ENCODE assay signal across 1 cellular context in the genomic region with DNA sequence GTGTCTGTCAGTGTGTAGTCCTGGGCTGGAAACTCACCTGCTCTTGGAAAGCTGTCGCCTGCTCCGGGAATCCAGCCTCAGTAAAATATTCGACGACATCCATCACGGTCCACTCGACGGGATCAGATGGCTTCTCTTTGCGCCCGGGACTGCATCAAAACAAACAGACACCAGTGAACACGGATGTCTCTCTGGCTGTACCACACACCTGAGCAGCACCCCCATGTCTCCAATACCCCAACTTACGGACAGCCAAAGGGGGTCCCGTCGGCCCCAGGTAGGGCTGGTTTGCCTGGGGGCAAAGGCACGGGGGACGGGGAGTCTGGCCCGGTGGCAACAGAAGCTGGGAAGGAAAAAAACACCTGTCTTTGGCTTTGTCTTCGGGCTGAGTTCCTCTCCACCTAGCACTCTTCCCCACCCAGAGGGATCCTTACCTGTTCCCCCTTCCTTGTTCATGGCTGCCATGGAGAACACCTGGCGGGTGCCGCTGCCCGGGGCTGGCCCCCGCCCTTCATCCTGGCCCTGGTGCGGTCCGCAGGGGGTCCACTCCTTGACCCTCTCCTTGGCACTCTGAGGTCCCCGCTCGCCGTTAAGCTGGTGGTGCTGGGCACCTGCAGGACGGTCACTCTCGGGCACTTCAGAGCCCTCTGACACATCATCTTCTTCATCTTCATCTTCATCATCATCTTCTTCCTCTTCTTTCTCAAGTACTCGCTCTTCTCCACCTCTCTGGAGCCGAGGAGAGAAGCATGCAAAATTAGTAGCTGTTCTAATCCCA.
TF ChIP-seq lines count a peak whose summit lies in the region.

No MANE protein-coding gene starts in this region.

TF ChIP-seq in GM12878, 131 proteins besides CTCF, POLR2A, EP300 and RAD21:
- TF ChIP-seq, protein P1, sequence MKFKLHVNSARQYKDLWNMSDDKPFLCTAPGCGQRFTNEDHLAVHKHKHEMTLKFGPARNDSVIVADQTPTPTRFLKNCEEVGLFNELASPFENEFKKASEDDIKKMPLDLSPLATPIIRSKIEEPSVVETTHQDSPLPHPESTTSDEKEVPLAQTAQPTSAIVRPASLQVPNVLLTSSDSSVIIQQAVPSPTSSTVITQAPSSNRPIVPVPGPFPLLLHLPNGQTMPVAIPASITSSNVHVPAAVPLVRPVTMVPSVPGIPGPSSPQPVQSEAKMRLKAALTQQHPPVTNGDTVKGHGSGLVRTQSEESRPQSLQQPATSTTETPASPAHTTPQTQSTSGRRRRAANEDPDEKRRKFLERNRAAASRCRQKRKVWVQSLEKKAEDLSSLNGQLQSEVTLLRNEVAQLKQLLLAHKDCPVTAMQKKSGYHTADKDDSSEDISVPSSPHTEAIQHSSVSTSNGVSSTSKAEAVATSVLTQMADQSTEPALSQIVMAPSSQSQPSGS (IDR thresholded peaks at IDR 0.05; ENCODE audit: low read length): no peak
- TF ChIP-seq, protein P2, sequence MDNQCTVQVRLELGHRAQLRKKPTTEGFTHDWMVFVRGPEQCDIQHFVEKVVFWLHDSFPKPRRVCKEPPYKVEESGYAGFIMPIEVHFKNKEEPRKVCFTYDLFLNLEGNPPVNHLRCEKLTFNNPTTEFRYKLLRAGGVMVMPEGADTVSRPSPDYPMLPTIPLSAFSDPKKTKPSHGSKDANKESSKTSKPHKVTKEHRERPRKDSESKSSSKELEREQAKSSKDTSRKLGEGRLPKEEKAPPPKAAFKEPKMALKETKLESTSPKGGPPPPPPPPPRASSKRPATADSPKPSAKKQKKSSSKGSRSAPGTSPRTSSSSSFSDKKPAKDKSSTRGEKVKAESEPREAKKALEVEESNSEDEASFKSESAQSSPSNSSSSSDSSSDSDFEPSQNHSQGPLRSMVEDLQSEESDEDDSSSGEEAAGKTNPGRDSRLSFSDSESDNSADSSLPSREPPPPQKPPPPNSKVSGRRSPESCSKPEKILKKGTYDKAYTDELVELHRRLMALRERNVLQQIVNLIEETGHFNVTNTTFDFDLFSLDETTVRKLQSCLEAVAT (IDR thresholded peaks at IDR 0.05): 0 out of 2 replicates have a peak, but pooled peaks have one; percentile 24
- no peak for TF ChIP-seq FOXM1 (IDR thresholded peaks at IDR 0.05; ENCODE audit: low read depth, low read length)
- TF ChIP-seq, protein P3, sequence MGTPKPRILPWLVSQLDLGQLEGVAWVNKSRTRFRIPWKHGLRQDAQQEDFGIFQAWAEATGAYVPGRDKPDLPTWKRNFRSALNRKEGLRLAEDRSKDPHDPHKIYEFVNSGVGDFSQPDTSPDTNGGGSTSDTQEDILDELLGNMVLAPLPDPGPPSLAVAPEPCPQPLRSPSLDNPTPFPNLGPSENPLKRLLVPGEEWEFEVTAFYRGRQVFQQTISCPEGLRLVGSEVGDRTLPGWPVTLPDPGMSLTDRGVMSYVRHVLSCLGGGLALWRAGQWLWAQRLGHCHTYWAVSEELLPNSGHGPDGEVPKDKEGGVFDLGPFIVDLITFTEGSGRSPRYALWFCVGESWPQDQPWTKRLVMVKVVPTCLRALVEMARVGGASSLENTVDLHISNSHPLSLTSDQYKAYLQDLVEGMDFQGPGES (IDR thresholded peaks at IDR 0.05): no peak
